1 cellular context compared by ENCODE assay signal in the genomic region with DNA sequence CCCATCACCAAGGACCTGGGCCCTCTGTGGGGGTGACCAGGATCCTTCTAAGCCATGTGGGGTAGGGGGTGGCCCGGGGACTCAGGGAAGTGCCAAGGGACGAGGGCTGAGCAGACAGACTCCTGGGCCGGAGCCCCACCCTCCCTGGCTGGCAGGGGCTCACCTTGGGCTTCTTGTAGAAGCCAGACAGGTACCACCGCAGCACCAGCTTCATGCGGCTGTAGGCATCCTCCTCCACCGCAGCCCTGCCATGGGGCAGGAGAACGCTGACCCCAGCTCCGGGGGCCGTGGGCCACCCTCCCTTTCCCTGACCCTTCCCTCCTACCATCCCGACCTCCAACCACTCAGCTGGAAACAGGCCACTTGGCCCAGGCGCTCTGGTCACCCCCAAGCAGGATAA.
TF ChIP-seq lines count a peak whose summit lies in the region.

No MANE protein-coding gene starts in this region.

TF ChIP-seq in SK-N-SH treated with all-trans-retinoic acid at 6 μM for 48 hours, 23 proteins besides CTCF, POLR2A, EP300 and RAD21 (continued from another document):
- TF ChIP-seq, protein P1, sequence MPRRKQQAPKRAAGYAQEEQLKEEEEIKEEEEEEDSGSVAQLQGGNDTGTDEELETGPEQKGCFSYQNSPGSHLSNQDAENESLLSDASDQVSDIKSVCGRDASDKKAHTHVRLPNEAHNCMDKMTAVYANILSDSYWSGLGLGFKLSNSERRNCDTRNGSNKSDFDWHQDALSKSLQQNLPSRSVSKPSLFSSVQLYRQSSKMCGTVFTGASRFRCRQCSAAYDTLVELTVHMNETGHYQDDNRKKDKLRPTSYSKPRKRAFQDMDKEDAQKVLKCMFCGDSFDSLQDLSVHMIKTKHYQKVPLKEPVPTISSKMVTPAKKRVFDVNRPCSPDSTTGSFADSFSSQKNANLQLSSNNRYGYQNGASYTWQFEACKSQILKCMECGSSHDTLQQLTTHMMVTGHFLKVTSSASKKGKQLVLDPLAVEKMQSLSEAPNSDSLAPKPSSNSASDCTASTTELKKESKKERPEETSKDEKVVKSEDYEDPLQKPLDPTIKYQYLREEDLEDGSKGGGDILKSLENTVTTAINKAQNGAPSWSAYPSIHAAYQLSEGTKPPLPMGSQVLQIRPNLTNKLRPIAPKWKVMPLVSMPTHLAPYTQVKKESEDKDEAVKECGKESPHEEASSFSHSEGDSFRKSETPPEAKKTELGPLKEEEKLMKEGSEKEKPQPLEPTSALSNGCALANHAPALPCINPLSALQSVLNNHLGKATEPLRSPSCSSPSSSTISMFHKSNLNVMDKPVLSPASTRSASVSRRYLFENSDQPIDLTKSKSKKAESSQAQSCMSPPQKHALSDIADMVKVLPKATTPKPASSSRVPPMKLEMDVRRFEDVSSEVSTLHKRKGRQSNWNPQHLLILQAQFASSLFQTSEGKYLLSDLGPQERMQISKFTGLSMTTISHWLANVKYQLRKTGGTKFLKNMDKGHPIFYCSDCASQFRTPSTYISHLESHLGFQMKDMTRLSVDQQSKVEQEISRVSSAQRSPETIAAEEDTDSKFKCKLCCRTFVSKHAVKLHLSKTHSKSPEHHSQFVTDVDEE (CRISPR knock-in tag; IDR thresholded peaks at IDR 0.05): no peak
- TF ChIP-seq ZNF565 (CRISPR knock-in tag; conservative IDR thresholded peaks at IDR 0.05; ENCODE audit: low read depth) (no peak), ZC3H10 (CRISPR knock-in tag; IDR thresholded peaks at IDR 0.05) (no peak), BACH2 (CRISPR knock-in tag; IDR thresholded peaks at IDR 0.05; ENCODE audit: borderline replicate concordance) (no peak)
